Comparison of ENCODE assay signal across 19 cellular contexts in genomic region chr12:40055227-40055579, GRCh38. TPM values are rescaled to one million over a fixed set of nuclear protein-coding genes. Genes with fewer than 3 reads are reported as not detected.
A peak's percentile ranks its signal among the peaks of the same experiment; 100 is the strongest.
DNase-seq lines count a peak whose midpoint lies in the region; ATAC-seq and TF ChIP-seq lines count a peak whose summit lies in the region.
"Had no signal": no experiment of that assay in that cellular context is flagged by ENCODE, and none has a peak within 500 bp of the region (broad histone marks: within the 10 kb centered on the region; RNA-seq: fewer than 3 reads in every experiment).

No MANE protein-coding gene starts in this region.

- no peak overlapping the region for H4K12ac ChIP-seq in trophoblast cell (ENCODE audit: low read depth, low read length)

- H3K36me3 Mint-ChIP-seq in activated CD8-positive, alpha-beta T cell treated with anti-CD3 and anti-CD28 coated beads for 36 hours (ENCODE audit: low read depth), result no peaks in the 10 kb centered on the region
- H3K36me3 Mint-ChIP-seq in T-helper 2 cell treated with Interferon-gamma antibody and Interleukin-4, amounts not matched to agents 5 μg/mL and 100 μg/mL, for 36 hours (ENCODE audit: low read depth), result no peaks in the 10 kb centered on the region
- H3K36me3 Mint-ChIP-seq: activated naive CD8-positive, alpha-beta T cell treated with anti-CD3 and anti-CD28 coated beads, Interleukin-2, amount 10 ng/mL, durations not matched to agents 7 days and 5 days; neural progenitor cell had no signal

- H2BK120ac ChIP-seq in trophoblast cell (ENCODE audit: insufficient read depth, low read length, poor library complexity), result no peak overlapping the region

- no peak overlapping the region for H4K91ac ChIP-seq in trophoblast cell (ENCODE audit: low read depth, low read length)

- H3K4me1 ChIP-seq in Panc1 (ENCODE audit: control insufficient read depth, insufficient read depth, low read length) (peaks cover 15% of the 10 kb centered on the region; the same call in 1 of the 2 replicates), heart left ventricle (peaks cover 0 to 20% (median 6%) of the 10 kb centered on the region in 12 donors), trophoblast cell (ENCODE audit: control insufficient read depth in 1 of 2, insufficient read depth in 2 of 2, low read length in 2 of 2) (no peaks in the 10 kb centered on the region)
- H3K4me1 ChIP-seq: foreskin keratinocyte, HAP-1, neural progenitor cell had no signal

- H3K27me3 ChIP-seq in Panc1 (ENCODE audit: control insufficient read depth, insufficient read depth, low read length) (no peaks in the 10 kb centered on the region), heart left ventricle (no peaks in the 10 kb centered on the region), trophoblast cell (ENCODE audit: insufficient read depth, low read length) (no peaks in the 10 kb centered on the region)
- H3K27me3 ChIP-seq: foreskin keratinocyte, neural progenitor cell had no signal

- H2BK5ac ChIP-seq in trophoblast cell (ENCODE audit: low read depth, low read length, poor library complexity), result no peak overlapping the region

- no peak overlapping the region for H4K8ac ChIP-seq in trophoblast cell (ENCODE audit: low read depth, low read length)

- no peak overlapping the region for H3K9ac ChIP-seq in trophoblast cell (ENCODE audit: low read length)
- H3K9ac ChIP-seq: neural progenitor cell had no signal

- H3K4me3 ChIP-seq in Panc1 (ENCODE audit: low read depth in 2 of 2, low read length in 2 of 2), result no peak overlapping the region
- peak overlapping the region in 4 of 12 donors; percentile 13 to 26 (median 14) for H3K4me3 ChIP-seq in heart left ventricle
- H3K4me3 ChIP-seq in trophoblast cell (ENCODE audit: low read depth, low read length), result no peak overlapping the region
- H3K4me3 ChIP-seq: HAP-1, neural progenitor cell had no signal

- H3K9me3 ChIP-seq in Panc1 (ENCODE audit: control insufficient read depth, insufficient read depth, low read depth, low read length) (no peaks in the 10 kb centered on the region), heart left ventricle (no peaks in the 10 kb centered on the region), trophoblast cell (ENCODE audit: insufficient read depth, low read depth, low read length) (no peaks in the 10 kb centered on the region)
- H3K9me3 ChIP-seq: HAP-1 had no signal

- H3K4me2 ChIP-seq in trophoblast cell (ENCODE audit: low read length), result no peak overlapping the region
- H3K4me2 ChIP-seq: neural progenitor cell had no signal

- CTCF ChIA-PET in Panc1 (lab: Charles Lee), result no interaction called here
- CTCF ChIA-PET in activated CD8-positive, alpha-beta T cell treated with anti-CD3 and anti-CD28 coated beads for 36 hours (lab: Charles Lee), result interaction anchor here (0.5 kb wide), 1 partner anchor 63 kb away, joined by 3 read pairs; no protein-coding TSS in a partner anchor

- peak; percentile 58 for ATAC-seq in Panc1
- peak in 3 of 4 donors; percentile 31 to 41 (median 34) for ATAC-seq in heart left ventricle
- ATAC-seq in activated CD8-positive, alpha-beta T cell treated with anti-CD3 and anti-CD28 coated beads for 36 hours, result no peak
- no peak for ATAC-seq in HG03354 (IDR thresholded peaks at IDR 0.05; ENCODE audit: poor library complexity, severe bottlenecking, unreplicated experiment)

- BruUV-seq in Panc1 (replicated peaks; lab: Mats Ljungman, UMichigan), result no TSS peak

- H3K9me3 Mint-ChIP-seq in activated CD8-positive, alpha-beta T cell treated with anti-CD3 and anti-CD28 coated beads for 36 hours, result no peaks in the 10 kb centered on the region
- no peaks in the 10 kb centered on the region for H3K9me3 Mint-ChIP-seq in T-helper 2 cell treated with Interferon-gamma antibody and Interleukin-4, amounts not matched to agents 5 μg/mL and 100 μg/mL, for 36 hours
- H3K9me3 Mint-ChIP-seq: activated naive CD8-positive, alpha-beta T cell treated with anti-CD3 and anti-CD28 coated beads, Interleukin-2, amount 10 ng/mL, durations not matched to agents 7 days and 5 days; activated T-cell treated with anti-CD3 and anti-CD28 coated beads, Interleukin-2, amount 50 U/mL, for 24 hours; endodermal cell; neural progenitor cell had no signal

- DNase-seq in EH (ENCODE audit: low read depth) (peak; percentile 3), Panc1 (ENCODE audit: low read depth, low spot score) (no peak), heart left ventricle (no peak), trophoblast cell (peak; percentile 24 to 73), NCI-H524 (lab: John Stamatoyannopoulos, UW) (no peak)
- DNase-seq in activated CD8-positive, alpha-beta T cell treated with anti-CD3 and anti-CD28 coated beads for 36 hours, result no peak
- no peak for DNase-seq in T-helper 2 cell treated with Interferon-gamma antibody and Interleukin-4, amounts not matched to agents 5 μg/mL and 100 μg/mL, for 36 hours (ENCODE audit: low spot score)
- DNase-seq: activated naive CD8-positive, alpha-beta T cell treated with anti-CD3 and anti-CD28 coated beads, Interleukin-2, amount 10 ng/mL, durations not matched to agents 7 days and 5 days; activated T-cell treated with anti-CD3 and anti-CD28 coated beads, Interleukin-2, amount 50 U/mL, for 24 hours; central memory CD4-positive, alpha-beta T cell; endodermal cell; GF-D8; Kasumi-1; NCI-H526; stimulated activated CD4-positive, alpha-beta T cell treated with anti-CD3 and anti-CD28 coated beads, Interleukin-1b, Interleukin-23, amount 100 ng/mL, for 48 hours had no signal

- TF ChIP-seq POLR2A in heart left ventricle (IDR thresholded peaks at IDR 0.05), result no peak

- H3K18ac ChIP-seq in trophoblast cell (ENCODE audit: low read length), result no peak overlapping the region

- no peak overlapping the region for H3K14ac ChIP-seq in trophoblast cell (ENCODE audit: low read length)

- TF ChIP-seq CTCF in Panc1 (IDR thresholded peaks at IDR 0.05) (no peak), heart left ventricle (IDR thresholded peaks at IDR 0.05) (no peak)
- TF ChIP-seq CTCF in activated CD8-positive, alpha-beta T cell treated with anti-CD3 and anti-CD28 coated beads for 36 hours (IDR thresholded peaks at IDR 0.05), result no peak

- 45 to 59% (median 53%) methylated on average over 3 of the region's 3 CpGs for WGBS in heart left ventricle, 4 donors
- no CpG with 5 or more reads among the region's 3 CpGs for WGBS in trophoblast cell (ENCODE audit: extremely low coverage, insufficient coverage, insufficient read length)

- no peaks in the 10 kb centered on the region for H3K36me3 ChIP-seq in Panc1 (ENCODE audit: control insufficient read depth, insufficient read depth, low read length)
- H3K36me3 ChIP-seq in heart left ventricle, result no peaks in the 10 kb centered on the region
- H3K36me3 ChIP-seq in trophoblast cell (ENCODE audit: control insufficient read depth in 1 of 2, insufficient read depth in 2 of 2, low read length in 2 of 2), result no peaks in the 10 kb centered on the region
- H3K36me3 ChIP-seq: HAP-1, neural progenitor cell had no signal

- H3K27ac ChIP-seq in Panc1 (ENCODE audit: low read length) (no peak overlapping the region; the same call in 1 of the 2 replicates), heart left ventricle (peak overlapping the region in 11 of 12 donors; percentile 43 to 75 (median 65)), trophoblast cell (ENCODE audit: low read depth, low read length) (no peak overlapping the region)
- H3K27ac ChIP-seq: foreskin keratinocyte, neural progenitor cell had no signal

- in situ Hi-C loops in Panc1 (cut with HindIII; ENCODE audit: low pct_unique_long_range_greater_than_20kb, low sequenced_read_pairs), result no loop called here

- H3K23ac ChIP-seq in trophoblast cell (ENCODE audit: low read length), result no peak overlapping the region

- POLR2A ChIA-PET in Panc1 (lab: Charles Lee), result no interaction called here
- POLR2A ChIA-PET in activated CD8-positive, alpha-beta T cell treated with anti-CD3 and anti-CD28 coated beads for 36 hours (lab: Charles Lee), result no interaction called here

- H2AFZ ChIP-seq in trophoblast cell (ENCODE audit: insufficient read depth, low read length, poor library complexity), result no peak overlapping the region
- H2AFZ ChIP-seq: neural progenitor cell had no signal

- no peaks in the 10 kb centered on the region for H3K4me1 Mint-ChIP-seq in activated CD8-positive, alpha-beta T cell treated with anti-CD3 and anti-CD28 coated beads for 36 hours (ENCODE audit: low read depth)
- no peaks in the 10 kb centered on the region for H3K4me1 Mint-ChIP-seq in T-helper 2 cell treated with Interferon-gamma antibody and Interleukin-4, amounts not matched to agents 5 μg/mL and 100 μg/mL, for 36 hours (ENCODE audit: low read depth)
- H3K4me1 Mint-ChIP-seq: activated naive CD8-positive, alpha-beta T cell treated with anti-CD3 and anti-CD28 coated beads, Interleukin-2, amount 10 ng/mL, durations not matched to agents 7 days and 5 days had no signal

- no peaks in the 10 kb centered on the region for H3K79me2 ChIP-seq in trophoblast cell (ENCODE audit: control insufficient read depth, insufficient read depth, low read length, poor library complexity)

- no peak overlapping the region for H2AK5ac ChIP-seq in trophoblast cell (ENCODE audit: low read length)

- H3K27me3 Mint-ChIP-seq in activated CD8-positive, alpha-beta T cell treated with anti-CD3 and anti-CD28 coated beads for 36 hours, result no peaks in the 10 kb centered on the region
- H3K27me3 Mint-ChIP-seq in T-helper 2 cell treated with Interferon-gamma antibody and Interleukin-4, amounts not matched to agents 5 μg/mL and 100 μg/mL, for 36 hours (ENCODE audit: low read depth), result peaks cover 2% of the 10 kb centered on the region
- H3K27me3 Mint-ChIP-seq: activated naive CD8-positive, alpha-beta T cell treated with anti-CD3 and anti-CD28 coated beads, Interleukin-2, amount 10 ng/mL, durations not matched to agents 7 days and 5 days; activated T-cell treated with anti-CD3 and anti-CD28 coated beads, Interleukin-2, amount 50 U/mL, for 24 hours had no signal

- no peaks in the 10 kb centered on the region for H3K79me1 ChIP-seq in trophoblast cell (ENCODE audit: low read length)

- H2BK12ac ChIP-seq in trophoblast cell (ENCODE audit: low read length), result no peak overlapping the region

- intact Hi-C loops in Panc1 (cut with micrococcal nuclease; ENCODE audit: unreplicated experiment) (no loop called here), heart left ventricle (cut with DNase I) (loop anchor here in 1 of 10 donors (5.0 kb wide), 1 partner anchor 52 kb away; the partner anchor contains the start of gene SLC2A13)
- intact Hi-C loops in activated CD8-positive, alpha-beta T cell treated with anti-CD3 and anti-CD28 coated beads for 36 hours (cut with micrococcal nuclease), result no loop called here

- H3K4me3 Mint-ChIP-seq in activated CD8-positive, alpha-beta T cell treated with anti-CD3 and anti-CD28 coated beads for 36 hours, result no peak overlapping the region
- no peak overlapping the region for H3K4me3 Mint-ChIP-seq in T-helper 2 cell treated with Interferon-gamma antibody and Interleukin-4, amounts not matched to agents 5 μg/mL and 100 μg/mL, for 36 hours
- H3K4me3 Mint-ChIP-seq: activated naive CD8-positive, alpha-beta T cell treated with anti-CD3 and anti-CD28 coated beads, Interleukin-2, amount 10 ng/mL, durations not matched to agents 7 days and 5 days; activated T-cell treated with anti-CD3 and anti-CD28 coated beads, Interleukin-2, amount 50 U/mL, for 24 hours; endodermal cell; neural progenitor cell had no signal

- H3K4ac ChIP-seq in trophoblast cell (ENCODE audit: low read depth, low read length), result no peak overlapping the region

- no peak overlapping the region for H3K27ac Mint-ChIP-seq in activated CD8-positive, alpha-beta T cell treated with anti-CD3 and anti-CD28 coated beads for 36 hours
- H3K27ac Mint-ChIP-seq in T-helper 2 cell treated with Interferon-gamma antibody and Interleukin-4, amounts not matched to agents 5 μg/mL and 100 μg/mL, for 36 hours, result no peak overlapping the region
- H3K27ac Mint-ChIP-seq: activated naive CD8-positive, alpha-beta T cell treated with anti-CD3 and anti-CD28 coated beads, Interleukin-2, amount 10 ng/mL, durations not matched to agents 7 days and 5 days; activated T-cell treated with anti-CD3 and anti-CD28 coated beads, Interleukin-2, amount 50 U/mL, for 24 hours; endodermal cell had no signal

RNA-seq across cellular contexts. Expression of gene SLC2A13, which starts 50.7 kb away (rescaled TPM):
- total RNA-seq in Panc1 (2021; ENCODE audit: unreplicated experiment) (12.1 TPM), heart left ventricle (10 to 100 TPM in 3 of 9 donors, 1 to 10 TPM in 6; 5.8 to 17.6 (median 10.0) TPM)
- polyA plus RNA-seq in Panc1 (2012; ENCODE audit: insufficient read length), result 4.3 TPM
- polyA plus RNA-seq in heart left ventricle, result 1 to 10 TPM; 1.9 to 3.9 TPM
- 4.9 and 5.4 TPM in 2 replicates for polyA plus RNA-seq in trophoblast cell (2013)
- total RNA-seq in activated CD8-positive, alpha-beta T cell treated with anti-CD3 and anti-CD28 coated beads for 36 hours, result 1 to 10 TPM; 9.0 to 9.3 TPM

Comparison
In these comparisons a context has a peak if more than half of its experiments do, and no peak if none do; other contexts are left out.
1. DNase-seq: peak in EH (single experiment) and trophoblast cell (2 of 2); none in Panc1 (single experiment), heart left ventricle (0 of 5), NCI-H524 (0 of 2), activated CD8-positive, alpha-beta T cell treated with anti-CD3 and anti-CD28 coated beads for 36 hours (single experiment) and T-helper 2 cell treated with Interferon-gamma antibody and Interleukin-4, amounts not matched to agents 5 μg/mL and 100 μg/mL, for 36 hours (single experiment).
2. ATAC-seq: peak in Panc1 (single experiment) and heart left ventricle (3 of 4); none in activated CD8-positive, alpha-beta T cell treated with anti-CD3 and anti-CD28 coated beads for 36 hours (single experiment) and HG03354 (single experiment).
3. H3K27ac ChIP-seq: peak in heart left ventricle (11 of 12); none in Panc1 (single experiment) and trophoblast cell (single experiment).